In genomic region chr17:39002991-39003715, GRCh38 we compare ENCODE assay signal across 9 cellular contexts. TPM values are rescaled to one million over a fixed set of nuclear protein-coding genes. Genes with fewer than 3 reads are reported as not detected.
A peak's percentile ranks its signal among the peaks of the same experiment; 100 is the strongest.
DNase-seq lines count a peak whose midpoint lies in the region; ATAC-seq and TF ChIP-seq lines count a peak whose summit lies in the region.
"Had no signal": no experiment of that assay in that cellular context is flagged by ENCODE, and none has a peak within 500 bp of the region (broad histone marks: within the 10 kb centered on the region; RNA-seq: fewer than 3 reads in every experiment).

No MANE protein-coding gene starts in this region.

- H3K4me1 Mint-ChIP-seq in activated T-cell treated with anti-CD3 and anti-CD28 coated beads, Interleukin-2, amount 50 U/mL, for 24 hours (ENCODE audit: low read depth): peaks cover 24% of the 10 kb centered on the region

- no peaks in the 10 kb centered on the region for H3K27me3 ChIP-seq in sigmoid colon
- H3K27me3 ChIP-seq in H7 (ENCODE audit: control insufficient read depth, insufficient read depth, low read length): no peaks in the 10 kb centered on the region

- ATAC-seq in GM21619 (IDR thresholded peaks at IDR 0.05; ENCODE audit: unreplicated experiment): no peak

- H3K36me3 ChIP-seq in sigmoid colon (no peaks in the 10 kb centered on the region), H7 (replicated peaks; ENCODE audit: control insufficient read depth, insufficient read depth, low read length) (no peaks in the 10 kb centered on the region)

- peak overlapping the region; percentile 62 to 80 (median 70) for H3K27ac ChIP-seq in sigmoid colon

- TF ChIP-seq CTCF in sigmoid colon (IDR thresholded peaks at IDR 0.05): no peak

- no peak for TF ChIP-seq POLR2A in sigmoid colon (IDR thresholded peaks at IDR 0.05)

- H3K4me3 ChIP-seq in sigmoid colon (peak overlapping the region in 1 of 4 donors; percentile 3), H7 (ENCODE audit: insufficient read depth, low read depth, low read length) (no peak overlapping the region)

- intact Hi-C loops in sigmoid colon (cut with DNase I): no loop called here

- no peaks in the 10 kb centered on the region for H3K9me3 ChIP-seq in sigmoid colon

- DNase-seq in GM03348 (ENCODE audit: low spot score): peak; percentile 88
- DNase-seq in activated T-cell treated with anti-CD3 and anti-CD28 coated beads, Interleukin-2, amount 50 U/mL, for 24 hours: peak; percentile 54
- DNase-seq in fibroblast of the conjunctiva (ENCODE audit: low read depth): peak; percentile 66
- peak; percentile 94 for DNase-seq in sigmoid colon
- no peak for DNase-seq in NCI-H748 (lab: John Stamatoyannopoulos, UW; ENCODE audit: unreplicated experiment)
- no peak for DNase-seq in GM19240 (ENCODE audit: insufficient read length, low spot score)
- no peak for DNase-seq in H7
- DNase-seq: stimulated activated naive B cell treated with anti-CD40 and anti-IgM and Interleukin-4, amounts not matched to agents 10 μg/mL and 1 μg/mL and 100 μg/mL, for 72 hours had no signal

- H3K36me3 Mint-ChIP-seq in activated T-cell treated with anti-CD3 and anti-CD28 coated beads, Interleukin-2, amount 50 U/mL, for 24 hours (ENCODE audit: low read depth): no peaks in the 10 kb centered on the region

- no peak for TF ChIP-seq EP300 in sigmoid colon (IDR thresholded peaks at IDR 0.05)

- peak overlapping the region; percentile 63 for H3K27ac Mint-ChIP-seq in activated T-cell treated with anti-CD3 and anti-CD28 coated beads, Interleukin-2, amount 50 U/mL, for 24 hours
- H3K27ac Mint-ChIP-seq: stimulated activated naive B cell treated with anti-CD40 and anti-IgM and Interleukin-4, amounts not matched to agents 10 μg/mL and 1 μg/mL and 100 μg/mL, for 72 hours had no signal

- no peaks in the 10 kb centered on the region for H3K27me3 Mint-ChIP-seq in activated T-cell treated with anti-CD3 and anti-CD28 coated beads, Interleukin-2, amount 50 U/mL, for 24 hours

- H3K9me3 Mint-ChIP-seq in activated T-cell treated with anti-CD3 and anti-CD28 coated beads, Interleukin-2, amount 50 U/mL, for 24 hours: peaks cover 2% of the 10 kb centered on the region

- 48 to 56% methylated on average over 16 of the region's 16 CpGs for WGBS in sigmoid colon, 2 donors

- H3K4me1 ChIP-seq in sigmoid colon: peaks cover 0 to 21% (median 2%) of the 10 kb centered on the region in 4 donors

- H3K4me3 Mint-ChIP-seq in activated T-cell treated with anti-CD3 and anti-CD28 coated beads, Interleukin-2, amount 50 U/mL, for 24 hours: peak overlapping the region; percentile 5

RNA-seq across cellular contexts. Expression of gene FBXO47, which starts 36.0 kb away (rescaled TPM):
- total RNA-seq in sigmoid colon: not detected
- not detected for polyA plus RNA-seq in sigmoid colon
- not detected in 2 replicates for total RNA-seq in H7 (2014; rRNA removed; shearing (Covaris generic))

Comparison
In these comparisons a context has a peak if more than half of its experiments do, and no peak if none do; other contexts are left out.
1. DNase-seq: peak in GM03348 (single experiment), activated T-cell treated with anti-CD3 and anti-CD28 coated beads, Interleukin-2, amount 50 U/mL, for 24 hours (single experiment), fibroblast of the conjunctiva (single experiment) and sigmoid colon (single experiment); none in NCI-H748 (single experiment), GM19240 (single experiment) and H7 (single experiment).